ENCODE assay signal across 8 cellular contexts in the genomic region with DNA sequence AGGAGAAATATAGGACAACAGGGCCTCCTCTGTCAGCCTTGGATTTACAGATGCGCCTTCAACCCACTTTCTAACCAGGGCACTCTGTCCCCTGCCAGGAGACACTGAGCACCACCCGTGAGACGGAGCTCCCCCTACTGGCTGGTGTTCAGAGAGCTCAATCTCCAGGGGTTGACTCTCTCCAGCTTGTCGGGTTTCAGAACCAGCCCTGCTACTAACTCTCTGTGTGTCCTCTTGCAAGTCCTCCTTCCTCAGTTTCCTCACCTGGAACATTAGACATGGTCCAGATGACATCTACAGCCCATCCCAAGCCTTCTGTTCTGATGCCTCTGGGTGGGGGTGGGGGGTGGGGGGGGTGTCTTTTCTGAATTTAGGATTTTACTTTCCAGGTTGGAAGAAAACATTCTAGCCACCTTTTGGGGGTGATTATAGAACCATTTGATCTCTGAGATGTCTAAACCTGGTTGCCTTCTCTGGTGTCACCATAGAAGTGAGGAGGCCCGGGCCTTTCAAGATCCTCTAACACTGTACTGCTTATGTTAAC.
DNase-seq lines count a peak whose midpoint lies in the region; ATAC-seq lines count a peak whose summit lies in the region.

No MANE protein-coding gene starts in this region.

- intact Hi-C loops in left colon (cut with DNase I, micrococcal nuclease), result no loop called here

- DNase-seq in C1 segment of cervical spinal cord (lab: John Stamatoyannopoulos, UW), result peak in 11 of 14 donors; percentile 6 to 68 (median 33)
- peak; percentile 35 for DNase-seq in NCI-H2107 (lab: John Stamatoyannopoulos, UW)
- peak; percentile 41 for DNase-seq in activated CD4-positive, alpha-beta T cell treated with anti-CD3 and anti-CD28 coated beads for 1 hour
- DNase-seq in cerebellar cortex (ENCODE audit: low spot score), result peak; percentile 32
- peak; percentile 67 to 90 for DNase-seq in left colon
- DNase-seq in stimulated activated CD4-positive, alpha-beta T cell treated with anti-CD3 and anti-CD28 coated beads, Interleukin-4, amount 100 ng/mL, for 24 hours, result peak; percentile 64
- no peak for DNase-seq in GF-D8 (lab: John Stamatoyannopoulos, UW)

- peak; percentile 60 for ATAC-seq in GM21737 (IDR thresholded peaks at IDR 0.05; ENCODE audit: unreplicated experiment)
- peak; percentile 99 for ATAC-seq in left colon
